In genomic region chr3:129014793-129015345, GRCh38 we compare ENCODE assay signal across 12 cellular contexts. TPM values are rescaled to one million over a fixed set of nuclear protein-coding genes. Genes with fewer than 3 reads are reported as not detected.
A peak's percentile ranks its signal among the peaks of the same experiment; 100 is the strongest.
DNase-seq lines count a peak whose midpoint lies in the region; ATAC-seq and TF ChIP-seq lines count a peak whose summit lies in the region.
"Had no signal": no experiment of that assay in that cellular context is flagged by ENCODE, and none has a peak within 500 bp of the region (broad histone marks: within the 10 kb centered on the region; RNA-seq: fewer than 3 reads in every experiment).

No MANE protein-coding gene starts in this region.

- H3K4me1 Mint-ChIP-seq in central memory CD8-positive, alpha-beta T cell: peaks cover 42% of the 10 kb centered on the region

- TF ChIP-seq POLR2A in heart left ventricle (IDR thresholded peaks at IDR 0.05) (no peak), upper lobe of left lung (IDR thresholded peaks at IDR 0.05) (no peak)

- H3K27ac Mint-ChIP-seq in central memory CD8-positive, alpha-beta T cell (ENCODE audit: low read depth): peak overlapping the region; percentile 77

- WGBS in heart left ventricle, 4 donors: 87 to 93% (median 91%) methylated on average over 6 to 9 of the region's 9 CpGs
- 86 to 88% methylated on average over 9 of the region's 9 CpGs for WGBS in upper lobe of left lung, 2 donors

- H3K27me3 ChIP-seq in heart left ventricle: no peaks in the 10 kb centered on the region
- H3K27me3 ChIP-seq in upper lobe of left lung: no peaks in the 10 kb centered on the region
- H3K27me3 ChIP-seq: neutrophil had no signal

- DNase-seq in heart left ventricle: no peak
- no peak for DNase-seq in left ventricle myocardium superior
- no peak for DNase-seq in central memory CD8-positive, alpha-beta T cell (ENCODE audit: low spot score in 2 of 2)
- peak; percentile 54 for DNase-seq in myocyte (ENCODE audit: low read depth)
- DNase-seq in upper lobe of left lung: no peak
- no peak for DNase-seq in ureter (ENCODE audit: low spot score)
- DNase-seq in SK-N-DZ (ENCODE audit: low spot score): no peak
- DNase-seq: foreskin fibroblast, NCI-H748 treated with DMSO at 0.1 percent for 48 hours, SHP77 treated with DMSO at 0.1 percent for 48 hours had no signal

- H3K4me1 ChIP-seq in heart left ventricle (peaks cover 0 to 57% (median 41%) of the 10 kb centered on the region in 12 donors), upper lobe of left lung (peaks cover 52 to 65% (median 61%) of the 10 kb centered on the region in 4 donors)

- ATAC-seq in heart left ventricle (no peak), left ventricle myocardium superior (no peak), upper lobe of left lung (ENCODE audit: low FRiP score in 2 of 2) (no peak), HG02981 (IDR thresholded peaks at IDR 0.05; ENCODE audit: unreplicated experiment) (no peak)
- ATAC-seq in central memory CD8-positive, alpha-beta T cell (replicated peaks; ENCODE audit: extremely low read depth, poor library complexity, severe bottlenecking): no peak

- no peak for TF ChIP-seq EP300 in upper lobe of left lung (IDR thresholded peaks at IDR 0.05)

- H3K36me3 ChIP-seq in heart left ventricle (peaks cover 0 to 4% (median 0%) of the 10 kb centered on the region in 9 donors), upper lobe of left lung (no peaks in the 10 kb centered on the region)
- H3K36me3 ChIP-seq: neutrophil had no signal

- H3K9me3 Mint-ChIP-seq in central memory CD8-positive, alpha-beta T cell: no peaks in the 10 kb centered on the region

- intact Hi-C loops in heart left ventricle (cut with DNase I) (no loop called here), left ventricle myocardium superior (cut with micrococcal nuclease) (no loop called here)

- no peaks in the 10 kb centered on the region for H3K27me3 Mint-ChIP-seq in central memory CD8-positive, alpha-beta T cell

- H3K36me3 Mint-ChIP-seq in central memory CD8-positive, alpha-beta T cell (ENCODE audit: insufficient read depth): no peaks in the 10 kb centered on the region

- peak overlapping the region; percentile 64 for H3K4me3 Mint-ChIP-seq in central memory CD8-positive, alpha-beta T cell

- no peak overlapping the region for H3K4me3 ChIP-seq in heart left ventricle
- no peak overlapping the region for H3K4me3 ChIP-seq in upper lobe of left lung

- H3K9me3 ChIP-seq in heart left ventricle: no peaks in the 10 kb centered on the region
- H3K9me3 ChIP-seq in upper lobe of left lung: no peaks in the 10 kb centered on the region
- H3K9me3 ChIP-seq: neutrophil had no signal

- TF ChIP-seq CTCF in heart left ventricle (IDR thresholded peaks at IDR 0.05) (no peak), upper lobe of left lung (IDR thresholded peaks at IDR 0.05) (no peak)

- H3K27ac ChIP-seq in heart left ventricle (peak overlapping the region; percentile 59 to 93 (median 84)), upper lobe of left lung (peak overlapping the region; percentile 74 to 88 (median 78))

RNA-seq across cellular contexts. Expression of gene EFCC1, which starts 13.8 kb away (rescaled TPM):
- total RNA-seq in heart left ventricle (1 to 10 TPM in 8 of 9 donors, under 1 TPM in 1; 0.60 to 2.5 (median 1.7) TPM), left ventricle myocardium superior (3.0 TPM), myocyte (1.6 and 4.6 TPM in 2 replicates), upper lobe of left lung (10 to 100 TPM in 3 of 6 donors, 1 to 10 TPM in 3; 3.1 to 20.6 (median 11.4) TPM), ureter (2.1 TPM)
- 1 to 10 TPM in 1 of 2 donors, under 1 TPM in 1; 0.91 to 1.1 TPM for polyA plus RNA-seq in heart left ventricle
- 1.6 TPM for polyA plus RNA-seq in myocyte (2012)
- polyA plus RNA-seq in SK-N-DZ (2014; cell fraction: cytosol; rRNA removed): not detected in 2 replicates
- polyA plus RNA-seq in SK-N-DZ (2014; cell fraction: nucleus; rRNA removed): not detected in 2 replicates

RNA-seq across cellular contexts. Expression of gene CFAP92, which starts 21.0 kb away (rescaled TPM):
- total RNA-seq in heart left ventricle: 1 to 10 TPM in 1 of 9 donors, under 1 TPM in 5, not detected in 3; 0.12 to 1.8 (median 0.47) TPM
- under 1 TPM; 0.17 to 0.23 TPM for polyA plus RNA-seq in heart left ventricle
- 0.27 TPM for total RNA-seq in left ventricle myocardium superior
- 0.05 and 0.08 TPM in 2 replicates for total RNA-seq in myocyte
- polyA plus RNA-seq in myocyte (2012): 0.64 TPM
- 10 to 100 TPM in 2 of 6 donors, 1 to 10 TPM in 3, under 1 TPM in 1; 0.66 to 21.3 (median 5.0) TPM for total RNA-seq in upper lobe of left lung
- total RNA-seq in ureter: 2.1 TPM
- polyA plus RNA-seq in SK-N-DZ (2014; cell fraction: cytosol; rRNA removed): 0.06 TPM in 1 of 2 replicates, not detected in the other
- polyA plus RNA-seq in SK-N-DZ (2014; cell fraction: nucleus; rRNA removed): 0.62 TPM in 1 of 2 replicates, not detected in the other

RNA-seq across cellular contexts. Expression of gene GP9, which starts 45.7 kb away (rescaled TPM):
- total RNA-seq in heart left ventricle (not detected), left ventricle myocardium superior (not detected), myocyte (not detected in 2 replicates), upper lobe of left lung (10 to 100 TPM in 1 of 6 donors, 1 to 10 TPM in 2, under 1 TPM in 2, not detected in 1; 0.47 to 12.0 (median 4.3) TPM), ureter (not detected)
- not detected for polyA plus RNA-seq in heart left ventricle
- not detected for polyA plus RNA-seq in myocyte (2012)
- polyA plus RNA-seq in SK-N-DZ (2014; cell fraction: cytosol; rRNA removed): not detected in 2 replicates
- polyA plus RNA-seq in SK-N-DZ (2014; cell fraction: nucleus; rRNA removed): not detected in 2 replicates
